In the genomic region with DNA sequence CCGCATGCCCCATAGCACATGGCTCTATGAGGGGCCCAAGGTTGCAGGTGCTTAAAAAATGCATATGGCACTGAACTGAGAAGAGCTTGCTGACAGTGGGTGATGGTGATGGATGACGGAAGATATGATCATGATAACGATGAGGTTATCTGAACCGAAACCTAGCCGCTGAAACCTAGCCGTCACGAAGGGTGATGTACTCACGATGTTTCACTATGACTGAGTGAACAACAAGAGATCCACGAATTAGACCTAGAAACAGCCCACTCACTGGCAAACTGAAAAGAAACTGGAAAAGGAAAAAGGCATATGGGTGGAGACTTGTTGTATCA, we compare ENCODE assay signal across 8 cellular contexts. TPM values are rescaled to one million over a fixed set of nuclear protein-coding genes. Genes with fewer than 3 reads are reported as not detected.
A peak's percentile ranks its signal among the peaks of the same experiment; 100 is the strongest.
DNase-seq lines count a peak whose midpoint lies in the region; ATAC-seq and TF ChIP-seq lines count a peak whose summit lies in the region.

No MANE protein-coding gene starts in this region.

- CTCF ChIA-PET in A673 (lab: Charles Lee): no interaction called here

- H3K4me1 Mint-ChIP-seq in stimulated activated naive CD8-positive, alpha-beta T cell treated with anti-CD3 and anti-CD28 coated beads, Interleukin-15, amount 100 ng/mL, for 72 hours: peaks cover 96% of the 10 kb centered on the region

- no peak for TF ChIP-seq CTCF in A673 (conservative IDR thresholded peaks at IDR 0.05; ENCODE audit: low read depth, low read length)

- H3K27me3 ChIP-seq in A673 (replicated peaks; ENCODE audit: insufficient read depth, low read depth, low read length, poor library complexity): no peaks in the 10 kb centered on the region

- BruUV-seq in A673 (replicated peaks; lab: Mats Ljungman, UMichigan): no TSS peak

- H3K36me3 ChIP-seq in A673 (ENCODE audit: insufficient read depth, low read length, poor library complexity, severe bottlenecking): no peaks in the 10 kb centered on the region

- H3K27ac Mint-ChIP-seq in stimulated activated naive CD8-positive, alpha-beta T cell treated with anti-CD3 and anti-CD28 coated beads, Interleukin-15, amount 100 ng/mL, for 72 hours: peak overlapping the region; percentile 85 to 92

- peak; percentile 53 for DNase-seq in activated T-cell treated with anti-CD3 and anti-CD28 coated beads for 48 hours (ENCODE audit: low read depth)
- no peak for DNase-seq in activated T-cell treated with anti-CD3 and anti-CD28 coated beads, Interleukin-2, amount 50 U/mL, for 1 hour
- DNase-seq in activated T-helper 9 cell treated with anti-CD3 and anti-CD28 coated beads, Interleukin-2, amount 50 U/mL, for 16 hours (ENCODE audit: low read depth): peak; percentile 56
- peak; percentile 67 to 84 for DNase-seq in stimulated activated naive CD8-positive, alpha-beta T cell treated with anti-CD3 and anti-CD28 coated beads, Interleukin-15, amount 100 ng/mL, for 72 hours
- DNase-seq in A673 (ENCODE audit: low spot score): no peak
- no peak for DNase-seq in MV-4-11 (lab: John Stamatoyannopoulos, UW)
- DNase-seq in ureter (ENCODE audit: low spot score): no peak

- H3K9me3 Mint-ChIP-seq in stimulated activated naive CD8-positive, alpha-beta T cell treated with anti-CD3 and anti-CD28 coated beads, Interleukin-15, amount 100 ng/mL, for 72 hours: peaks cover under 1 to 22% of the 10 kb centered on the region in 2 donors

- intact Hi-C loops in A673 (cut with micrococcal nuclease; ENCODE audit: unreplicated experiment): no loop called here

- H3K27me3 Mint-ChIP-seq in stimulated activated naive CD8-positive, alpha-beta T cell treated with anti-CD3 and anti-CD28 coated beads, Interleukin-15, amount 100 ng/mL, for 72 hours: no peaks in the 10 kb centered on the region

- H3K4me3 ChIP-seq in A673 (ENCODE audit: low read depth, low read length, poor library complexity, severe bottlenecking): no peak overlapping the region

- POLR2A ChIA-PET in A673 (lab: Charles Lee; ENCODE audit: low non-redundant PET): no interaction called here

- no peak overlapping the region for H3K27ac ChIP-seq in A673 (ENCODE audit: low read depth, low read length, poor library complexity, severe bottlenecking)

- H3K4me1 ChIP-seq in A673 (ENCODE audit: insufficient read depth, low read length, poor library complexity, severe bottlenecking): no peaks in the 10 kb centered on the region

- peak; percentile 90 for ATAC-seq in HG03196 (IDR thresholded peaks at IDR 0.05; ENCODE audit: unreplicated experiment)
- ATAC-seq in stimulated activated naive CD8-positive, alpha-beta T cell treated with anti-CD3 and anti-CD28 coated beads, Interleukin-15, amount 100 ng/mL, for 72 hours: peak; percentile 77

- H3K9me3 ChIP-seq in A673 (ENCODE audit: low read depth, low read length, poor library complexity, severe bottlenecking): no peaks in the 10 kb centered on the region

- peak overlapping the region; percentile 4 to 80 for H3K4me3 Mint-ChIP-seq in stimulated activated naive CD8-positive, alpha-beta T cell treated with anti-CD3 and anti-CD28 coated beads, Interleukin-15, amount 100 ng/mL, for 72 hours

RNA-seq across cellular contexts. Expression of gene BCL6, which starts 57.6 kb away (rescaled TPM):
- total RNA-seq in A673 (2021) (30.3 and 31.7 TPM in 2 replicates), ureter (90.7 TPM)

Comparison
In these comparisons a context has a peak if more than half of its experiments do, and no peak if none do; other contexts are left out.
1. DNase-seq: peak in activated T-cell treated with anti-CD3 and anti-CD28 coated beads for 48 hours (single experiment), activated T-helper 9 cell treated with anti-CD3 and anti-CD28 coated beads, Interleukin-2, amount 50 U/mL, for 16 hours (single experiment) and stimulated activated naive CD8-positive, alpha-beta T cell treated with anti-CD3 and anti-CD28 coated beads, Interleukin-15, amount 100 ng/mL, for 72 hours (2 of 2); none in activated T-cell treated with anti-CD3 and anti-CD28 coated beads, Interleukin-2, amount 50 U/mL, for 1 hour (single experiment), A673 (single experiment), MV-4-11 (single experiment) and ureter (single experiment).